ENCODE assay signal across 25 cellular contexts in the genomic region with DNA sequence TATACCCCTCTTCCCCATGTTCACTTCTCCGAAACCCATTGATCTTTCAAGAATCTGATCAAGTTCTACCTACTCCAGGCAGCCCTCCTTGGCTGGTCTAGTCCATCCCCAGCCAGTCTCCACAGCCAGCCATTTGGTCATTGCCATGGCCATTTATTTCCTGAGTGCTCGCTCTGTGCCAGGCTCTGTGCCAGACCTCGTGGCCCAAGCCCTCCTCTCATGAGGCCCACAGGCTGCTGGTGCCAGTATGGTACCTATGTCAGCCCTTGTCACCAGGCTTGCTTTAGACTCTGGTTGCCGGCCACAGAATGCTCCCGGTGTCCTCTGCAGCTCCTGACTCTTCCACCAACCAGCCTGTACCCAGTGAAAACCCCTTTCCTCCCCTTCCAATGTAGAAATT.
"Had no signal": no experiment of that assay in that cellular context is flagged by ENCODE, and none has a peak within 500 bp of the region (broad histone marks: within the 10 kb centered on the region; RNA-seq: fewer than 3 reads in every experiment).

No MANE protein-coding gene starts in this region.

- ATAC-seq: activated CD8-positive, alpha-beta memory T cell treated with anti-CD3 and anti-CD28 coated beads, Interleukin-2, amount 10 ng/mL, durations not matched to agents 7 days and 5 days; activated naive CD4-positive, alpha-beta T cell treated with anti-CD3 and anti-CD28 coated beads, Interleukin-2, amount 50 U/mL, for 72 hours; K562; WTC11 had no signal

- H3K9me3 Mint-ChIP-seq: activated T-helper 1 cell treated with anti-CD3 and anti-CD28 coated beads, Interleukin-12 subunit alpha, Interleukin-12 subunit beta, Interleukin-2, Interleukin-4 antibody, amounts not matched to agents 30 ng/mL and 10 ng/mL and 1 ng/mL, durations not matched to agents 14 hours and 24 hours and 36 hours; central memory CD8-positive, alpha-beta T cell; T-helper 1 cell treated with Interleukin-12 subunit alpha and Interleukin-12 subunit beta and Interleukin-4 antibody, amounts not matched to agents 30 μg/mL and 1 μg/mL, for 36 hours; WTC11 had no signal

- H3K4me1 Mint-ChIP-seq: activated CD4-positive, alpha-beta T cell treated with anti-CD3 and anti-CD28 coated beads, Interleukin-2, amount 10 ng/mL, durations not matched to agents 24 days and 14 days; activated CD8-positive, alpha-beta memory T cell treated with anti-CD3 and anti-CD28 coated beads, Interleukin-2, amount 10 ng/mL, durations not matched to agents 7 days and 5 days had no signal

- H3K36me3 Mint-ChIP-seq: activated CD8-positive, alpha-beta memory T cell treated with anti-CD3 and anti-CD28 coated beads, Interleukin-2, amount 10 ng/mL, durations not matched to agents 7 days and 5 days; WTC11 had no signal

- H3K4me3 Mint-ChIP-seq: activated CD4-positive, alpha-beta T cell treated with anti-CD3 and anti-CD28 coated beads, Interleukin-2, amount 10 ng/mL, durations not matched to agents 24 days and 14 days; activated CD8-positive, alpha-beta memory T cell treated with anti-CD3 and anti-CD28 coated beads, Interleukin-2, amount 10 ng/mL, durations not matched to agents 7 days and 5 days; activated T-cell treated with anti-CD3 and anti-CD28 coated beads, Interleukin-2, amount 50 U/mL, for 24 hours; activated T-helper 1 cell treated with anti-CD3 and anti-CD28 coated beads, Interleukin-12 subunit alpha, Interleukin-12 subunit beta, Interleukin-2, Interleukin-4 antibody, amounts not matched to agents 30 ng/mL and 10 ng/mL and 1 ng/mL, durations not matched to agents 14 hours and 24 hours and 36 hours; central memory CD8-positive, alpha-beta T cell had no signal

- DNase-seq: activated CD4-positive, alpha-beta T cell treated with anti-CD3 and anti-CD28 coated beads, Interleukin-2, amount 10 ng/mL, durations not matched to agents 24 days and 14 days; activated CD4-positive, alpha-beta T cell treated with anti-CD3 and anti-CD28 coated beads, Interleukin-2, amount 50 U/mL, for 48 hours; activated CD4-positive, CD25-positive, alpha-beta regulatory T cell treated with anti-CD3 and anti-CD28 coated beads, Interleukin-2, amount 50 U/mL, for 72 hours; activated CD8-positive, alpha-beta memory T cell treated with anti-CD3 and anti-CD28 coated beads, Interleukin-2, amount 10 ng/mL, durations not matched to agents 7 days and 5 days; activated effector memory CD4-positive, alpha-beta T cell treated with anti-CD3 and anti-CD28 coated beads, Interleukin-2, amount 50 U/mL, for 16 hours; activated naive CD4-positive, alpha-beta T cell treated with Interleukin-2 at 50 U/mL for 16 hours; activated T-cell treated with anti-CD3 and anti-CD28 coated beads, Interleukin-2, amount 50 U/mL, for 24 hours; anterior cingulate cortex; Karpas-422; MM.1S; NCI-H1105 treated with DMSO at 0.1 percent for 48 hours; NCI-H146; NCI-H187 treated with DMSO at 0.1 percent for 48 hours; NCI-H2081 treated with DMSO at 0.1 percent for 48 hours; NCI-H345; NCI-H510A; NCI-H526 treated with DMSO at 0.1 percent for 48 hours; PC-9; SHP77 treated with DMSO at 0.1 percent for 48 hours had no signal

- H3K27ac Mint-ChIP-seq: activated CD4-positive, alpha-beta T cell treated with anti-CD3 and anti-CD28 coated beads, Interleukin-2, amount 10 ng/mL, durations not matched to agents 24 days and 14 days; activated CD8-positive, alpha-beta memory T cell treated with anti-CD3 and anti-CD28 coated beads, Interleukin-2, amount 10 ng/mL, durations not matched to agents 7 days and 5 days; activated naive CD4-positive, alpha-beta T cell treated with anti-CD3 and anti-CD28 coated beads, Interleukin-2, amount 50 U/mL, for 72 hours; activated T-cell treated with anti-CD3 and anti-CD28 coated beads, Interleukin-2, amount 50 U/mL, for 24 hours; activated T-helper 1 cell treated with anti-CD3 and anti-CD28 coated beads, Interleukin-12 subunit alpha, Interleukin-12 subunit beta, Interleukin-2, Interleukin-4 antibody, amounts not matched to agents 30 ng/mL and 10 ng/mL and 1 ng/mL, durations not matched to agents 14 hours and 24 hours and 36 hours; T-helper 1 cell treated with Interleukin-12 subunit alpha and Interleukin-12 subunit beta and Interleukin-4 antibody, amounts not matched to agents 30 μg/mL and 1 μg/mL, for 36 hours; WTC11 had no signal
